Comparison of ENCODE assay signal across 20 cellular contexts in the genomic region with DNA sequence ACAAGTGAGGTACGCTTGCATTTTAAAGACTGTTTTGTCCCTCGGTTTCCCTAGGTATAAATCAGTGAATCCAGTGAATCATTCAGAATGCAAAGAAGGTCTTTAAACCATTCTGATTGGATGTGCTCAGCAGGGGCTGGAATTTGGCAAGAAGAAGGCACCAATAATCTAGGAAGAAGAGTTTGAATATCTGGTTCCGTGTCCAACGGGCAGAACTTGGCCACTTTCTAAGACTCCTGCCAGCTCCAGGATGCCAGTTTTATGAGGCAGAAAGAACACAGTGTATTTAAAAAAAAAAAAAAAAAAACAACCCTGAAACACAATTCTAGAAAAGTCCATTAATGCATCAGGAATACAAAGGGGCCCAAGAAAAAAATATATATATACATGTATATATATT. TPM values are rescaled to one million over a fixed set of nuclear protein-coding genes. Genes with fewer than 3 reads are reported as not detected.
"Had no signal": no experiment of that assay in that cellular context is flagged by ENCODE, and none has a peak within 500 bp of the region (broad histone marks: within the 10 kb centered on the region; RNA-seq: fewer than 3 reads in every experiment).

No MANE protein-coding gene starts in this region.

- H3K9me3 ChIP-seq: colonic mucosa, esophagus squamous epithelium, gastrocnemius medialis, heart right ventricle, left lung, lower lobe of right lung, mucosa of descending colon had no signal

- H3K36me3 ChIP-seq: colonic mucosa, esophagus squamous epithelium, gastrocnemius medialis, heart right ventricle, left lung, lower lobe of right lung had no signal

- H3K27me3 ChIP-seq: colonic mucosa, gastrocnemius medialis had no signal

- H3K4me1 ChIP-seq: colonic mucosa had no signal

- H3K27ac ChIP-seq: colonic mucosa, esophagus squamous epithelium, gastrocnemius medialis, heart right ventricle, left lung, lower lobe of right lung had no signal

- DNase-seq: colonic mucosa; cortex of kidney; effector memory CD4-positive, alpha-beta T cell; esophagus squamous epithelium; foreskin fibroblast; foreskin melanocyte; gastrocnemius medialis; glutamatergic neuron; head of caudate nucleus; heart right ventricle; hippocampal formation; left cardiac atrium; left lung; left ventricle myocardium superior; lower lobe of right lung; mesenchymal stem cell; mucosa of descending colon; naive B cell had no signal

- H3K4me3 ChIP-seq: colonic mucosa, esophagus squamous epithelium, gastrocnemius medialis, heart right ventricle, left lung, lower lobe of right lung, mucosa of descending colon had no signal

RNA-seq across cellular contexts. Expression of gene TENT5C, which starts 3.0 kb away (rescaled TPM):
- total RNA-seq: epithelial cell of proximal tubule, myocyte had no signal
